ENCODE assay signal across 16 cellular contexts in the genomic region with DNA sequence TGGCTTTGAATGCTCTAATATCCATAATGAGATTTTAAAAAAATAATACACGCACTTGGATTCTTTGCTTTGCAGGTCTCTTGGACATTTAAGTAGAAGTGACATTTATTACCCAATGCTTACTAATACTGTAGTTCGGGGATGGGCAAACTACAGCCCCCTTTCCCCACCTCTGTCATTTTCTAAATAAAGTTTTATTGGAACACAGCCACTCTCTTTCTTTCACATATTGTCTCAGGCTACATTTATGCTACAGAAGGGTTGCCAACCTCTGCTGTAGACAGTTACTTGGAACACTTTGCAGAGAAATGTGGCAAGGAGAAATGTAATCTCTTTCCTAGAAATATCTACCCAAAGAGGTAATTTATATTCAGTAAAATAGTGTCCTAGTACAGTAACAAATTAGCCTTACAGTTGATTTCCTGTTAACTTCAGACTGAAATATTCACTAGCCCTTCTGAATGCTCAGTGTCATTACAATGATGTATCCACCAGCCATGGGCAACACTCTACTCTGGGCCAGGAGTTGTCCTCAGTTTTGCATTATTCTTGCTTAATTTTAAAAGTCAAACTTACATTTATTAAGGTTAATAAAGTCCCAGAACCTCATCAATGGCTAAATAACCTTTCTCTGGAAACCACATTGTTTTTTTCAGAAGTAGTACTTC.
DNase-seq lines count a peak whose midpoint lies in the region; ATAC-seq and TF ChIP-seq lines count a peak whose summit lies in the region.
"Had no signal": no experiment of that assay in that cellular context is flagged by ENCODE, and none has a peak within 500 bp of the region (broad histone marks: within the 10 kb centered on the region; RNA-seq: fewer than 3 reads in every experiment).

No MANE protein-coding gene starts in this region.

- peak overlapping the region; percentile 99 for H3K27ac Mint-ChIP-seq in activated CD4-positive, alpha-beta T cell treated with anti-CD3 and anti-CD28 coated beads, Interleukin-2, amount 10 ng/mL, durations not matched to agents 24 days and 14 days
- H3K27ac Mint-ChIP-seq in activated T-helper 17 cell treated with anti-CD3 and anti-CD28 coated beads, Interleukin-2, amount 50 U/mL, for 72 hours = peak overlapping the region; percentile 95
- peak overlapping the region in 8 of 9 donors; percentile 56 to 94 (median 90) for H3K27ac Mint-ChIP-seq in naive thymus-derived CD4-positive, alpha-beta T cell
- H3K27ac Mint-ChIP-seq: nephron, WTC11 had no signal

- peaks cover 9% of the 10 kb centered on the region for H3K4me1 ChIP-seq in GM23248 (ENCODE audit: insufficient read depth)
- peaks cover 14 to 30% of the 10 kb centered on the region in 2 donors for H3K4me1 ChIP-seq in naive thymus-derived CD4-positive, alpha-beta T cell (ENCODE audit: control insufficient read depth in 2 of 2, insufficient read depth in 2 of 2, low read length in 2 of 2)

- peaks cover 15% of the 10 kb centered on the region; the same call in 1 of the 2 replicates for H3F3A ChIP-seq in GM23248 (ENCODE audit: insufficient read depth)

- H3K27me3 Mint-ChIP-seq in activated CD4-positive, alpha-beta T cell treated with anti-CD3 and anti-CD28 coated beads, Interleukin-2, amount 10 ng/mL, durations not matched to agents 24 days and 14 days = no peaks in the 10 kb centered on the region
- no peaks in the 10 kb centered on the region for H3K27me3 Mint-ChIP-seq in activated T-helper 17 cell treated with anti-CD3 and anti-CD28 coated beads, Interleukin-2, amount 50 U/mL, for 72 hours
- no peaks in the 10 kb centered on the region for H3K27me3 Mint-ChIP-seq in naive thymus-derived CD4-positive, alpha-beta T cell

- H3K36me3 Mint-ChIP-seq in activated CD4-positive, alpha-beta T cell treated with anti-CD3 and anti-CD28 coated beads, Interleukin-2, amount 10 ng/mL, durations not matched to agents 24 days and 14 days (ENCODE audit: low read depth) = peaks cover 16% of the 10 kb centered on the region
- H3K36me3 Mint-ChIP-seq in activated T-helper 17 cell treated with anti-CD3 and anti-CD28 coated beads, Interleukin-2, amount 50 U/mL, for 72 hours (ENCODE audit: low read depth) = peaks cover 15% of the 10 kb centered on the region
- peaks cover 0 to 19% (median 7%) of the 10 kb centered on the region in 5 donors for H3K36me3 Mint-ChIP-seq in naive thymus-derived CD4-positive, alpha-beta T cell
- H3K36me3 Mint-ChIP-seq: WTC11 had no signal

- H3K27ac ChIP-seq in GM23248 = 0 out of 2 replicates have a peak overlapping the region, but pooled peaks have one; percentile 6
- H3K27ac ChIP-seq in naive thymus-derived CD4-positive, alpha-beta T cell (ENCODE audit: low read depth, low read length) = peak overlapping the region; percentile 34
- H3K27ac ChIP-seq: BLaER1 had no signal

- peak overlapping the region; percentile 78 for H3K4me3 Mint-ChIP-seq in activated CD4-positive, alpha-beta T cell treated with anti-CD3 and anti-CD28 coated beads, Interleukin-2, amount 10 ng/mL, durations not matched to agents 24 days and 14 days
- peak overlapping the region; percentile 57 for H3K4me3 Mint-ChIP-seq in activated T-helper 17 cell treated with anti-CD3 and anti-CD28 coated beads, Interleukin-2, amount 50 U/mL, for 72 hours
- H3K4me3 Mint-ChIP-seq in naive thymus-derived CD4-positive, alpha-beta T cell = peak overlapping the region in 3 of 10 donors; percentile 6 to 70 (median 59)
- H3K4me3 Mint-ChIP-seq: nephron, WTC11 had no signal

- WGBS in GM23248 (ENCODE audit: low coverage in 1 of 2, low lambda C conversion rate in 2 of 2, missing lambda C conversion rate in 2 of 2), 2 experiments = 35 to 54% methylated on average over 2 of the region's 2 CpGs

- no peak for ATAC-seq in activated T-helper 17 cell treated with anti-CD3 and anti-CD28 coated beads, Interleukin-2, amount 50 U/mL, for 72 hours (replicated peaks)
- no peak for ATAC-seq in naive thymus-derived CD4-positive, alpha-beta T cell
- no peak for ATAC-seq in HG03565 (IDR thresholded peaks at IDR 0.05; ENCODE audit: unreplicated experiment)
- ATAC-seq in omental fat pad (ENCODE audit: low FRiP score) = no peak
- ATAC-seq: A549, WTC11 had no signal

- H4K20me1 ChIP-seq in GM23248 (ENCODE audit: insufficient read depth) = no peaks in the 10 kb centered on the region
- H4K20me1 ChIP-seq: BLaER1 had no signal

- POLR2A ChIA-PET in naive thymus-derived CD4-positive, alpha-beta T cell (lab: Charles Lee) = no interaction called here

- H3K9me3 ChIP-seq in GM23248 (ENCODE audit: low read depth) = no peaks in the 10 kb centered on the region
- H3K9me3 ChIP-seq in naive thymus-derived CD4-positive, alpha-beta T cell (ENCODE audit: control insufficient read depth in 2 of 3, low read length in 3 of 3) = no peaks in the 10 kb centered on the region
- H3K9me3 ChIP-seq: A549 had no signal

- H3K9ac ChIP-seq in GM23248 = no peak overlapping the region
- H3K9ac ChIP-seq: BLaER1 had no signal

- no peaks in the 10 kb centered on the region for H3K36me3 ChIP-seq in GM23248 (ENCODE audit: low read depth)
- no peaks in the 10 kb centered on the region for H3K36me3 ChIP-seq in naive thymus-derived CD4-positive, alpha-beta T cell (ENCODE audit: control insufficient read depth in 2 of 3, insufficient read depth in 3 of 3, low read length in 3 of 3)
- H3K36me3 ChIP-seq: BLaER1 had no signal

- no peaks in the 10 kb centered on the region for H3K9me2 ChIP-seq in GM23248 (ENCODE audit: insufficient read depth)

- DNase-seq in activated CD4-positive, alpha-beta T cell treated with anti-CD3 and anti-CD28 coated beads, Interleukin-2, amount 10 ng/mL, durations not matched to agents 24 days and 14 days = no peak
- DNase-seq in activated CD4-positive, alpha-beta T cell treated with anti-CD3 and anti-CD28 coated beads, Interleukin-2, amount 50 U/mL, for 48 hours = no peak
- no peak for DNase-seq in GM23248
- no peak for DNase-seq in naive thymus-derived CD4-positive, alpha-beta T cell
- DNase-seq in H4 (ENCODE audit: low spot score) = no peak
- no peak for DNase-seq in omental fat pad (ENCODE audit: low spot score)
- DNase-seq: DMS 273 treated with DMSO at 0.1 percent for 48 hours, foreskin melanocyte, kidney, Right ventricle myocardium superior had no signal

- peak overlapping the region; percentile 16 for H3K4me2 ChIP-seq in GM23248 (ENCODE audit: unreplicated experiment)
- H3K4me2 ChIP-seq: A549, BLaER1 had no signal

- TF ChIP-seq CTCF in omental fat pad (IDR thresholded peaks at IDR 0.05) = no peak

- intact Hi-C loops in activated CD4-positive, alpha-beta T cell treated with anti-CD3 and anti-CD28 coated beads, Interleukin-2, amount 10 ng/mL, durations not matched to agents 24 days and 14 days (cut with micrococcal nuclease) = no loop called here
- intact Hi-C loops in naive thymus-derived CD4-positive, alpha-beta T cell (cut with micrococcal nuclease) = loop anchor here in 1 of 2 donors (10.0 kb wide), 1 partner anchor 46 kb away; no protein-coding TSS in a partner anchor

- H3K27me3 ChIP-seq in GM23248 (replicated peaks; ENCODE audit: insufficient read depth) = no peaks in the 10 kb centered on the region
- H3K27me3 ChIP-seq in naive thymus-derived CD4-positive, alpha-beta T cell (ENCODE audit: control insufficient read depth in 2 of 2, insufficient read depth in 2 of 2, low read length in 2 of 2) = no peaks in the 10 kb centered on the region
- H3K27me3 ChIP-seq: BLaER1 had no signal

- peaks cover 57% of the 10 kb centered on the region for H3K4me1 Mint-ChIP-seq in activated CD4-positive, alpha-beta T cell treated with anti-CD3 and anti-CD28 coated beads, Interleukin-2, amount 10 ng/mL, durations not matched to agents 24 days and 14 days
- peaks cover 20% of the 10 kb centered on the region for H3K4me1 Mint-ChIP-seq in activated T-helper 17 cell treated with anti-CD3 and anti-CD28 coated beads, Interleukin-2, amount 50 U/mL, for 72 hours
- peaks cover 23 to 72% (median 63%) of the 10 kb centered on the region in 7 donors for H3K4me1 Mint-ChIP-seq in naive thymus-derived CD4-positive, alpha-beta T cell
- H3K4me1 Mint-ChIP-seq: nephron, WTC11 had no signal

- H3K4me3 ChIP-seq in GM23248 = no peak overlapping the region
- H3K4me3 ChIP-seq in naive thymus-derived CD4-positive, alpha-beta T cell (ENCODE audit: low read length) = no peak overlapping the region
- H3K4me3 ChIP-seq: A549, BLaER1 had no signal

- CTCF ChIA-PET in naive thymus-derived CD4-positive, alpha-beta T cell (lab: Charles Lee) = no interaction called here

- peaks cover 3% of the 10 kb centered on the region for H3K9me3 Mint-ChIP-seq in activated CD4-positive, alpha-beta T cell treated with anti-CD3 and anti-CD28 coated beads, Interleukin-2, amount 10 ng/mL, durations not matched to agents 24 days and 14 days
- peaks cover 4% of the 10 kb centered on the region for H3K9me3 Mint-ChIP-seq in activated T-helper 17 cell treated with anti-CD3 and anti-CD28 coated beads, Interleukin-2, amount 50 U/mL, for 72 hours
- H3K9me3 Mint-ChIP-seq in naive thymus-derived CD4-positive, alpha-beta T cell = peaks cover 0 to 7% (median 0%) of the 10 kb centered on the region in 11 donors

- H3K79me2 ChIP-seq in GM23248 (ENCODE audit: insufficient read depth) = no peaks in the 10 kb centered on the region

- in situ Hi-C loops in GM23248 (cut with MboI) = no loop called here

- H2AFZ ChIP-seq in GM23248 = peak overlapping the region; percentile 47; the same call in 1 of the 2 replicates
